16 cellular contexts compared by ENCODE assay signal in the genomic region with DNA sequence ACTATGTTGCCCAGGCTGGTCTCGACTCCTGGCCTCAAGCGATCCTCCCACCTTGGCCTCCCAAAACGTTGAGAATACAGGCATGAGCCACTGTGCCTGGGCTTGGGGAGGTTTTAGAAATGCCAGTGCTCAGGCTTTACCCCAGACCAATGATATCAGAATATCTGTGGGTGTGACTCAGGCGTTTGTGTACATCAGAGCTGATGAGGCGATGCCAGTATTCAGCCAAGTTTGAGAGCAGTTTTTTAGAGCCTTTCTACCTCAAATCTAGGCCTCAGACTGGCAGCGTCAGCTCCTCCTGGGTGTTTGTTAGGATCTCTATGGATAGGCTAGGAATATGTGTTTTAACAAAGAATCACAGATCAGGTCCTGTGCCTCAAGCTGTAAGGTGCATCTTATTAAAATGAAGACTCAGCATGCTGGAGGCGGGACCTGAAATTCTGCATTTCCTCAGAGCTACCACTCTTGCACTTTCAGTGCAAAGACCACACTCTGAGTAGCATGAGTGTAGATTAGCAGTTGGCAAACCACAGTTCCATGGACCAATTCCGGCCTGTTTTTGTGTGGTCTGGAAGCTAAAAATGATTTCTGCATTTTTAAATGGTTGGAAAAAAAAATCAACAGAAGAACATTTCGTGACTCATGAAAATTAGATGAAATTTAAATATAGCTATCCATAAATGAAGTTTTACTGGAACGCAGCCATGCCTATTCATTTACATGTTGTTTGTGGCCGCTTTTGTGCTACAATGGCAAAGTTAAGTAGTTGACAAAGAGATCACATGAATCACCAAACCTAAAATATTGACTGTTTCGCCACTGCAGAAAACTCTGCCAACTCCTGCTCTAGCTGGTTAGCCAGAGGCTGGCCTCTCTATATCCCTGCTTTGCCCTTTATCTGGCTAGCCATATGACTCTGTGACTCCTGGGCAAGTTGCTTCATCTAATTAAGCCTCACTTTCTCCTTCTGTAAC.
A peak's percentile ranks its signal among the peaks of the same experiment; 100 is the strongest.
DNase-seq lines count a peak whose midpoint lies in the region; ATAC-seq and TF ChIP-seq lines count a peak whose summit lies in the region.
"Had no signal": no experiment of that assay in that cellular context is flagged by ENCODE, and none has a peak within 500 bp of the region (broad histone marks: within the 10 kb centered on the region; RNA-seq: fewer than 3 reads in every experiment).

No MANE protein-coding gene starts in this region.

- no peaks in the 10 kb centered on the region for H3K4me1 Mint-ChIP-seq in activated CD4-positive, alpha-beta T cell treated with anti-CD3 and anti-CD28 coated beads for 36 hours
- no peaks in the 10 kb centered on the region for H3K4me1 Mint-ChIP-seq in naive thymus-derived CD8-positive, alpha-beta T cell
- H3K4me1 Mint-ChIP-seq: activated naive CD4-positive, alpha-beta T cell treated with anti-CD3 and anti-CD28 coated beads, Interleukin-2, amount 50 U/mL, for 24 hours had no signal

- H3K9me3 Mint-ChIP-seq in activated CD4-positive, alpha-beta T cell treated with anti-CD3 and anti-CD28 coated beads for 36 hours (ENCODE audit: low read depth), result no peaks in the 10 kb centered on the region
- no peaks in the 10 kb centered on the region for H3K9me3 Mint-ChIP-seq in naive thymus-derived CD8-positive, alpha-beta T cell
- H3K9me3 Mint-ChIP-seq: activated naive CD4-positive, alpha-beta T cell treated with anti-CD3 and anti-CD28 coated beads, Interleukin-2, amount 50 U/mL, for 24 hours had no signal

- no TSS peak for BruUV-seq in PC-3 (replicated peaks; lab: Mats Ljungman, UMichigan)

- no peaks in the 10 kb centered on the region for H3K9me3 ChIP-seq in PC-3 (ENCODE audit: low read length)
- H3K9me3 ChIP-seq in upper lobe of right lung, result no peaks in the 10 kb centered on the region
- H3K9me3 ChIP-seq: colonic mucosa, Peyer's patch, transverse colon had no signal

- H4K20me1 ChIP-seq in PC-3 (ENCODE audit: low read length), result no peaks in the 10 kb centered on the region

- no peaks in the 10 kb centered on the region for H3F3A ChIP-seq in PC-3 (ENCODE audit: low read length, unreplicated experiment)

- TF ChIP-seq CTCF in PC-3 (conservative IDR thresholded peaks at IDR 0.05; ENCODE audit: low read depth, low read length) (no peak), upper lobe of right lung (IDR thresholded peaks at IDR 0.05) (no peak)

- H3K27me3 ChIP-seq in PC-3 (ENCODE audit: low read length), result no peaks in the 10 kb centered on the region
- no peaks in the 10 kb centered on the region for H3K27me3 ChIP-seq in upper lobe of right lung
- H3K27me3 ChIP-seq: colonic mucosa, Peyer's patch, transverse colon had no signal

- no peak overlapping the region for H3K4me3 ChIP-seq in PC-3 (ENCODE audit: low read length)
- H3K4me3 ChIP-seq in upper lobe of right lung, result no peak overlapping the region
- H3K4me3 ChIP-seq: colonic mucosa, GM12878, Peyer's patch, smooth muscle cell, transverse colon had no signal

- H3K4me2 ChIP-seq in PC-3 (ENCODE audit: low read length), result 0 out of 2 replicates have a peak overlapping the region, but pooled peaks have one; percentile 5
- H3K4me2 ChIP-seq: smooth muscle cell had no signal

- H3K9ac ChIP-seq in PC-3 (ENCODE audit: low read length), result no peak overlapping the region

- H3K79me2 ChIP-seq in PC-3 (ENCODE audit: low read length), result no peaks in the 10 kb centered on the region

- H3K27me3 Mint-ChIP-seq in activated CD4-positive, alpha-beta T cell treated with anti-CD3 and anti-CD28 coated beads for 36 hours, result peaks cover 9% of the 10 kb centered on the region
- H3K27me3 Mint-ChIP-seq in naive thymus-derived CD8-positive, alpha-beta T cell, result peaks cover 3 to 25% (median 9%) of the 10 kb centered on the region in 5 donors
- H3K27me3 Mint-ChIP-seq: activated naive CD4-positive, alpha-beta T cell treated with anti-CD3 and anti-CD28 coated beads, Interleukin-2, amount 50 U/mL, for 24 hours had no signal

- H3K36me3 ChIP-seq in PC-3 (ENCODE audit: low read depth, low read length) (no peaks in the 10 kb centered on the region), upper lobe of right lung (no peaks in the 10 kb centered on the region)
- H3K36me3 ChIP-seq: colonic mucosa, Peyer's patch, transverse colon had no signal

- no peaks in the 10 kb centered on the region for H3K36me3 Mint-ChIP-seq in activated CD4-positive, alpha-beta T cell treated with anti-CD3 and anti-CD28 coated beads for 36 hours (ENCODE audit: low read depth)
- no peaks in the 10 kb centered on the region for H3K36me3 Mint-ChIP-seq in naive thymus-derived CD8-positive, alpha-beta T cell
- H3K36me3 Mint-ChIP-seq: activated naive CD4-positive, alpha-beta T cell treated with anti-CD3 and anti-CD28 coated beads, Interleukin-2, amount 50 U/mL, for 24 hours had no signal

- intact Hi-C loops in activated CD4-positive, alpha-beta T cell treated with anti-CD3 and anti-CD28 coated beads for 36 hours (cut with DNase I, micrococcal nuclease), result no loop called here
- intact Hi-C loops in PC-3 (cut with micrococcal nuclease), result no loop called here
- intact Hi-C loops in upper lobe of right lung (cut with DNase I), result no loop called here

- DNase-seq in activated CD4-positive, alpha-beta T cell treated with anti-CD3 and anti-CD28 coated beads for 36 hours, result peak; percentile 7
- no peak for DNase-seq in activated CD4-positive, alpha-beta T cell treated with anti-CD3 and anti-CD28 coated beads for 1 hour
- peak; percentile 64 for DNase-seq in PC-3
- DNase-seq in fibroblast of peridontal ligament (ENCODE audit: extremely low read depth), result peak; percentile 93
- DNase-seq in upper lobe of right lung, result no peak
- DNase-seq in naive thymus-derived CD8-positive, alpha-beta T cell, result no peak
- DNase-seq in NCI-H2107 treated with DMSO at 0.1 percent for 48 hours (lab: John Stamatoyannopoulos, UW; ENCODE audit: unreplicated experiment), result no peak
- DNase-seq: colonic mucosa, left colon, Peyer's patch, transverse colon had no signal

- no peak overlapping the region for H3K27ac Mint-ChIP-seq in activated CD4-positive, alpha-beta T cell treated with anti-CD3 and anti-CD28 coated beads for 36 hours
- no peak overlapping the region for H3K27ac Mint-ChIP-seq in naive thymus-derived CD8-positive, alpha-beta T cell
- H3K27ac Mint-ChIP-seq: activated naive CD4-positive, alpha-beta T cell treated with anti-CD3 and anti-CD28 coated beads, Interleukin-2, amount 50 U/mL, for 24 hours had no signal

- POLR2A ChIA-PET in activated CD4-positive, alpha-beta T cell treated with anti-CD3 and anti-CD28 coated beads for 36 hours (lab: Charles Lee), result no interaction called here
- POLR2A ChIA-PET in PC-3 (lab: Charles Lee; ENCODE audit: unreplicated experiment), result no interaction called here
- POLR2A ChIA-PET in naive thymus-derived CD8-positive, alpha-beta T cell (lab: Charles Lee), result interaction anchor here (0.7 kb wide), 1 partner anchor 798 kb away, joined by 3 read pairs; no protein-coding TSS in a partner anchor

- H3K9me2 ChIP-seq in PC-3 (replicated peaks; ENCODE audit: low read length), result no peaks in the 10 kb centered on the region

- no peak overlapping the region for H2AFZ ChIP-seq in PC-3 (ENCODE audit: low read length)

- H3K4me1 ChIP-seq in PC-3 (ENCODE audit: insufficient read depth, low read length), result peaks cover 12% of the 10 kb centered on the region
- peaks cover 8% of the 10 kb centered on the region for H3K4me1 ChIP-seq in upper lobe of right lung
- H3K4me1 ChIP-seq: colonic mucosa, Peyer's patch, transverse colon had no signal

- H3K27ac ChIP-seq in PC-3 (ENCODE audit: low read length), result no peak overlapping the region
- no peak overlapping the region for H3K27ac ChIP-seq in upper lobe of right lung
- H3K27ac ChIP-seq: colonic mucosa, Peyer's patch, transverse colon had no signal

- CTCF ChIA-PET in activated CD4-positive, alpha-beta T cell treated with anti-CD3 and anti-CD28 coated beads for 36 hours (lab: Charles Lee), result interaction anchor here (0.6 kb wide), 1 partner anchor 283 kb away, joined by 3 read pairs; no protein-coding TSS in a partner anchor
- CTCF ChIA-PET in PC-3 (lab: Charles Lee), result interaction anchor here (0.6 kb wide), 1 partner anchor 114 kb away, joined by 4 read pairs; no protein-coding TSS in a partner anchor

- no peak overlapping the region for H3K4me3 Mint-ChIP-seq in activated CD4-positive, alpha-beta T cell treated with anti-CD3 and anti-CD28 coated beads for 36 hours
- H3K4me3 Mint-ChIP-seq in naive thymus-derived CD8-positive, alpha-beta T cell, result no peak overlapping the region
- H3K4me3 Mint-ChIP-seq: activated naive CD4-positive, alpha-beta T cell treated with anti-CD3 and anti-CD28 coated beads, Interleukin-2, amount 50 U/mL, for 24 hours; neural crest cell had no signal

- ATAC-seq in activated CD4-positive, alpha-beta T cell treated with anti-CD3 and anti-CD28 coated beads for 36 hours, result no peak
- peak; percentile 37 for ATAC-seq in PC-3
- peak; percentile 70 for ATAC-seq in upper lobe of right lung
- ATAC-seq in naive thymus-derived CD8-positive, alpha-beta T cell, result no peak
- no peak for ATAC-seq in GM21717 (IDR thresholded peaks at IDR 0.05; ENCODE audit: unreplicated experiment)
- ATAC-seq: GM12878, left colon had no signal

Comparison
In these comparisons a context has a peak if more than half of its experiments do, and no peak if none do; other contexts are left out.
1. DNase-seq: peak in activated CD4-positive, alpha-beta T cell treated with anti-CD3 and anti-CD28 coated beads for 36 hours (single experiment), PC-3 (single experiment) and fibroblast of peridontal ligament (single experiment); none in activated CD4-positive, alpha-beta T cell treated with anti-CD3 and anti-CD28 coated beads for 1 hour (single experiment), upper lobe of right lung (single experiment), naive thymus-derived CD8-positive, alpha-beta T cell (0 of 10) and NCI-H2107 treated with DMSO at 0.1 percent for 48 hours (single experiment).
2. ATAC-seq: peak in PC-3 (single experiment) and upper lobe of right lung (single experiment); none in activated CD4-positive, alpha-beta T cell treated with anti-CD3 and anti-CD28 coated beads for 36 hours (single experiment), naive thymus-derived CD8-positive, alpha-beta T cell (0 of 2) and GM21717 (single experiment).